In genomic region chr6:46204880-46205650, GRCh38 we compare ENCODE assay signal across 19 cellular contexts. TPM values are rescaled to one million over a fixed set of nuclear protein-coding genes. Genes with fewer than 3 reads are reported as not detected.
DNase-seq lines count a peak whose midpoint lies in the region; ATAC-seq and TF ChIP-seq lines count a peak whose summit lies in the region.
"Had no signal": no experiment of that assay in that cellular context is flagged by ENCODE, and none has a peak within 500 bp of the region (broad histone marks: within the 10 kb centered on the region; RNA-seq: fewer than 3 reads in every experiment).

No MANE protein-coding gene starts in this region.

- no peak overlapping the region for H2BK12ac ChIP-seq in neuronal stem cell (ENCODE audit: low read length)

- H3K9me3 ChIP-seq in right atrium auricular region: no peaks in the 10 kb centered on the region
- H3K9me3 ChIP-seq in neuronal stem cell (replicated peaks in 1 of 2; ENCODE audit: control insufficient read depth in 2 of 2, insufficient read depth in 1 of 2, low read depth in 1 of 2, low read length in 2 of 2): peaks cover 0 to 2% of the 10 kb centered on the region in 2 donors
- H3K9me3 ChIP-seq: A549, Caco-2 had no signal

- H3K4me3 ChIP-seq in right atrium auricular region (no peak overlapping the region), neuronal stem cell (ENCODE audit: low read length in 2 of 2) (no peak overlapping the region)
- H3K4me3 ChIP-seq: A549; BLaER1 treated with 17β-estradiol and CSF1 and Interleukin-3, amounts not matched to agents 10 nM and 100 nM had no signal

- no peaks in the 10 kb centered on the region for H3K27me3 ChIP-seq in right atrium auricular region
- no peaks in the 10 kb centered on the region for H3K27me3 ChIP-seq in neuronal stem cell (ENCODE audit: control insufficient read depth in 3 of 3, insufficient read depth in 3 of 3, low read depth in 1 of 3, low read length in 3 of 3)
- H3K27me3 ChIP-seq: BLaER1 treated with 17β-estradiol and CSF1 and Interleukin-3, amounts not matched to agents 10 nM and 100 nM had no signal

- H3K14ac ChIP-seq in neuronal stem cell (ENCODE audit: low read length): no peak overlapping the region

- no peak overlapping the region for H3K4me3 Mint-ChIP-seq in HFFc6
- H3K4me3 Mint-ChIP-seq: B cell; CD4-positive, alpha-beta T cell; CD8-positive, alpha-beta T cell had no signal

- no peak overlapping the region for H4K8ac ChIP-seq in neuronal stem cell (ENCODE audit: low read depth, low read length)

- H2AK5ac ChIP-seq in neuronal stem cell (ENCODE audit: low read depth, low read length): no peak overlapping the region

- H2BK5ac ChIP-seq in neuronal stem cell (ENCODE audit: low read length): peak overlapping the region; percentile 40

- H2BK120ac ChIP-seq in neuronal stem cell (ENCODE audit: low read depth, low read length): no peak overlapping the region

- H2BK15ac ChIP-seq in neuronal stem cell (ENCODE audit: low read length): no peak overlapping the region

- H3K4me1 ChIP-seq in right atrium auricular region: no peaks in the 10 kb centered on the region
- no peaks in the 10 kb centered on the region for H3K4me1 ChIP-seq in neuronal stem cell (ENCODE audit: control insufficient read depth in 2 of 2, insufficient read depth in 1 of 2, low read depth in 1 of 2, low read length in 2 of 2)
- H3K4me1 ChIP-seq: A549; BLaER1 treated with 17β-estradiol and CSF1 and Interleukin-3, amounts not matched to agents 10 nM and 100 nM; Caco-2 had no signal

- no peaks in the 10 kb centered on the region for H3K79me1 ChIP-seq in neuronal stem cell (ENCODE audit: low read depth, low read length)

- H3K27ac Mint-ChIP-seq in HFFc6: no peak overlapping the region
- H3K27ac Mint-ChIP-seq: B cell; CD4-positive, alpha-beta T cell; CD8-positive, alpha-beta T cell had no signal

- no peaks in the 10 kb centered on the region for H3K27me3 Mint-ChIP-seq in HFFc6 (ENCODE audit: insufficient read depth)
- H3K27me3 Mint-ChIP-seq: B cell; CD4-positive, alpha-beta T cell had no signal

- no peak overlapping the region for H3K4me2 ChIP-seq in neuronal stem cell (ENCODE audit: insufficient read depth, low read length, poor library complexity, severe bottlenecking)
- H3K4me2 ChIP-seq: A549; BLaER1 treated with 17β-estradiol and CSF1 and Interleukin-3, amounts not matched to agents 10 nM and 100 nM had no signal

- H2AFZ ChIP-seq in neuronal stem cell (ENCODE audit: low read length): no peak overlapping the region

- H3K27ac ChIP-seq in right atrium auricular region: no peak overlapping the region
- H3K27ac ChIP-seq in neuronal stem cell (replicated peaks; ENCODE audit: low read length): no peak overlapping the region
- H3K27ac ChIP-seq: 22Rv1; A549; BLaER1 treated with 17β-estradiol and CSF1 and Interleukin-3, amounts not matched to agents 10 nM and 100 nM; C4-2B had no signal

- DNase-seq in Right ventricle myocardium inferior (ENCODE audit: missing footprints): peak; percentile 60
- no peak for DNase-seq in right atrium auricular region (ENCODE audit: low spot score)
- no peak for DNase-seq in neuronal stem cell (ENCODE audit: low spot score)
- DNase-seq in HFFc6: no peak
- DNase-seq in effector CD4-positive, alpha-beta T cell: no peak
- DNase-seq: AML-193; Caco-2; Calu3; CD4-positive, alpha-beta T cell; CD8-positive, alpha-beta T cell; DMS79 treated with DMSO at 0.1 percent for 48 hours; GF-D8 had no signal

- H3K4ac ChIP-seq in neuronal stem cell (ENCODE audit: low read length): peak overlapping the region; percentile 40

- H3K9ac ChIP-seq in neuronal stem cell (ENCODE audit: low read depth, low read length, poor library complexity): no peak overlapping the region
- H3K9ac ChIP-seq: BLaER1 treated with 17β-estradiol and CSF1 and Interleukin-3, amounts not matched to agents 10 nM and 100 nM had no signal

- H3K36me3 Mint-ChIP-seq in HFFc6 (ENCODE audit: low read depth): no peaks in the 10 kb centered on the region
- H3K36me3 Mint-ChIP-seq: CD8-positive, alpha-beta T cell had no signal

- peaks cover 50% of the 10 kb centered on the region for H3K9me3 Mint-ChIP-seq in HFFc6
- H3K9me3 Mint-ChIP-seq: CD4-positive, alpha-beta T cell had no signal

- no peak overlapping the region for H4K91ac ChIP-seq in neuronal stem cell (ENCODE audit: low read depth, low read length, poor library complexity)

- no peaks in the 10 kb centered on the region for H3K36me3 ChIP-seq in right atrium auricular region
- no peaks in the 10 kb centered on the region for H3K36me3 ChIP-seq in neuronal stem cell (replicated peaks in 1 of 2; ENCODE audit: control insufficient read depth in 2 of 2, insufficient read depth in 2 of 2, low read length in 2 of 2)
- H3K36me3 ChIP-seq: BLaER1 treated with 17β-estradiol and CSF1 and Interleukin-3, amounts not matched to agents 10 nM and 100 nM had no signal

- TF ChIP-seq CTCF in right atrium auricular region (IDR thresholded peaks at IDR 0.05): no peak
- no peak for TF ChIP-seq CTCF in HFFc6 (IDR thresholded peaks at IDR 0.05)

- ATAC-seq in Right ventricle myocardium inferior: no peak
- ATAC-seq: A549; CD8-positive, alpha-beta T cell had no signal

- no CpG with 5 or more reads among the region's 29 CpGs for WGBS in neuronal stem cell (ENCODE audit: extremely low coverage in 2 of 2, insufficient read length in 2 of 2, insufficient replicate concordance in 1 of 2), 2 donors

- H3K23ac ChIP-seq in neuronal stem cell (ENCODE audit: low read depth, low read length, poor library complexity): peak overlapping the region; percentile 26

- H3K18ac ChIP-seq in neuronal stem cell (ENCODE audit: low read length): peak overlapping the region; percentile 5

- intact Hi-C loops in Right ventricle myocardium inferior (cut with DNase I): loop anchor here (10.0 kb wide), 1 partner anchor 280 kb away; no protein-coding TSS in a partner anchor

- H3K4me1 Mint-ChIP-seq in HFFc6 (ENCODE audit: low read depth): no peaks in the 10 kb centered on the region
- H3K4me1 Mint-ChIP-seq: B cell had no signal

RNA-seq across cellular contexts. Expression of gene ENPP5, which starts 34.3 kb away (rescaled TPM):
- total RNA-seq in Right ventricle myocardium inferior (2.8 TPM), right atrium auricular region (10 to 100 TPM in 1 of 2 donors, 1 to 10 TPM in 1; 6.2 to 17.7 TPM)
- polyA plus RNA-seq in neuronal stem cell (2013, experiment 1 of 2): 3.6 TPM
- 3.3 TPM for polyA plus RNA-seq in neuronal stem cell (2013, experiment 2 of 2)
- not detected for total RNA-seq in HFFc6 (2021; fragmentation: NEBNext Ultra II Directional; extraction: Animal tissue kit (Norgen Biotek cat#: 25700))
- total RNA-seq: A172 had no signal
- polyA plus RNA-seq: A549, BJ had no signal
